Comparison of ENCODE assay signal across 11 cellular contexts in genomic region chr2:3463156-3463835, GRCh38.
"Had no signal": no experiment of that assay in that cellular context is flagged by ENCODE, and none has a peak within 500 bp of the region (broad histone marks: within the 10 kb centered on the region; RNA-seq: fewer than 3 reads in every experiment).

No MANE protein-coding gene starts in this region.

- H3K9me3 ChIP-seq: neutrophil, tibial nerve had no signal

- H3K4me3 ChIP-seq: tibial nerve had no signal

- H3K4me1 ChIP-seq: foreskin keratinocyte had no signal

- H3K27ac ChIP-seq: foreskin keratinocyte, neutrophil had no signal

- DNase-seq: activated B cell treated with CpG ODN at 0.5 μM for 24 hours; activated CD4-positive, alpha-beta T cell treated with anti-CD3 and anti-CD28 coated beads, Interleukin-2, amount 50 U/mL, for 1 hour; activated naive CD8-positive, alpha-beta T cell treated with anti-CD3 and anti-CD28 coated beads for 36 hours; activated T-cell treated with anti-CD3 and anti-CD28 coated beads for 4 hours; anterior cingulate cortex; foreskin keratinocyte; naive B cell; stimulated activated naive B cell treated with anti-CD40 and anti-IgM and Interleukin-4, amounts not matched to agents 10 μg/mL and 1 μg/mL and 100 μg/mL, for 72 hours had no signal

- H3K27me3 ChIP-seq: foreskin keratinocyte, neutrophil, tibial nerve had no signal

- ATAC-seq: right cardiac atrium had no signal
